Comparison of ENCODE assay signal across 11 cellular contexts in genomic region chr2:218570850-218571249, GRCh38. TPM values are rescaled to one million over a fixed set of nuclear protein-coding genes. Genes with fewer than 3 reads are reported as not detected.
A peak's percentile ranks its signal among the peaks of the same experiment; 100 is the strongest.
DNase-seq lines count a peak whose midpoint lies in the region; ATAC-seq, FAIRE-seq and TF ChIP-seq lines count a peak whose summit lies in the region.
"Had no signal": no experiment of that assay in that cellular context is flagged by ENCODE, and none has a peak within 500 bp of the region (broad histone marks: within the 10 kb centered on the region; RNA-seq: fewer than 3 reads in every experiment).

No MANE protein-coding gene starts in this region.

- peaks cover 19% of the 10 kb centered on the region for H3K36me3 Mint-ChIP-seq in endothelial cell (ENCODE audit: low read depth, unreplicated experiment)

- H3K9me3 Mint-ChIP-seq in endothelial cell (ENCODE audit: unreplicated experiment): no peaks in the 10 kb centered on the region

- peak overlapping the region; percentile 73 for H3K4me3 ChIP-seq in skeletal muscle cell (ENCODE audit: low read depth, low read length)
- H3K4me3 ChIP-seq: thyroid gland had no signal

- H3K27me3 Mint-ChIP-seq in endothelial cell (ENCODE audit: unreplicated experiment): peaks cover 11% of the 10 kb centered on the region

- no peak for TF ChIP-seq CTCF in endothelial cell (IDR thresholded peaks at IDR 0.05; ENCODE audit: unreplicated experiment)

- ATAC-seq in GM21723 (IDR thresholded peaks at IDR 0.05; ENCODE audit: unreplicated experiment): no peak
- no peak for ATAC-seq in HG03469 (IDR thresholded peaks at IDR 0.05; ENCODE audit: unreplicated experiment)
- ATAC-seq: left lung had no signal

- peaks cover 27% of the 10 kb centered on the region for H3K4me1 Mint-ChIP-seq in endothelial cell (ENCODE audit: unreplicated experiment)

- peak overlapping the region; percentile 97 for H3K4me3 Mint-ChIP-seq in endothelial cell (ENCODE audit: unreplicated experiment)

- peak overlapping the region; percentile 97 for H3K27ac Mint-ChIP-seq in endothelial cell (ENCODE audit: unreplicated experiment)

- DNase-seq in NCI-H2107 treated with DMSO at 0.1 percent for 48 hours (lab: John Stamatoyannopoulos, UW; ENCODE audit: unreplicated experiment) (peak; percentile 3), NCI-H2107 (lab: John Stamatoyannopoulos, UW) (no peak), RPMI7951 (ENCODE audit: low read depth) (peak; percentile 30), endothelial cell (ENCODE audit: low spot score) (no peak), skeletal muscle cell (ENCODE audit: low read depth) (no peak), GM19239 (ENCODE audit: insufficient read length, low spot score) (no peak)
- DNase-seq: 8988T, left lung, thyroid gland had no signal

- FAIRE-seq in GM19239 (lab: Jason Lieb, UNC): no peak

RNA-seq across cellular contexts. Expression of gene CNOT9, which starts 2.2 kb away (rescaled TPM):
- 90.0 and 100 TPM in 2 replicates for total RNA-seq in RPMI7951 (2014; rRNA removed; shearing (Covaris generic))
- total RNA-seq in endothelial cell (ENCODE audit: unreplicated experiment): 56.1 TPM

RNA-seq across cellular contexts. Expression of gene USP37, which starts 2.7 kb away (rescaled TPM):
- 12.0 and 12.3 TPM in 2 replicates for total RNA-seq in RPMI7951 (2014; rRNA removed; shearing (Covaris generic))
- 16.1 TPM for total RNA-seq in endothelial cell (ENCODE audit: unreplicated experiment)

RNA-seq across cellular contexts. Expression of gene PLCD4, which starts 36.8 kb away (rescaled TPM):
- 8.5 and 10.2 TPM in 2 replicates for total RNA-seq in RPMI7951 (2014; rRNA removed; shearing (Covaris generic))
- total RNA-seq in endothelial cell (ENCODE audit: unreplicated experiment): 90.2 TPM

Comparison
In these comparisons a context has a peak if more than half of its experiments do, and no peak if none do; other contexts are left out.
1. DNase-seq: peak in NCI-H2107 treated with DMSO at 0.1 percent for 48 hours (single experiment) and RPMI7951 (single experiment); none in NCI-H2107 (single experiment), endothelial cell (single experiment), skeletal muscle cell (single experiment) and GM19239 (single experiment).